ENCODE assay signal across 8 cellular contexts in genomic region chr16:57266531-57267268, GRCh38. TPM values are rescaled to one million over a fixed set of nuclear protein-coding genes. Genes with fewer than 3 reads are reported as not detected.
A peak's percentile ranks its signal among the peaks of the same experiment; 100 is the strongest.
DNase-seq lines count a peak whose midpoint lies in the region; ATAC-seq and TF ChIP-seq lines count a peak whose summit lies in the region.

No MANE protein-coding gene starts in this region.

- H3K4me1 ChIP-seq in CD8-positive, alpha-beta T cell (ENCODE audit: insufficient read depth, low read length) = peaks cover 53% of the 10 kb centered on the region
- H3K4me1 ChIP-seq in SK-N-SH (ENCODE audit: control insufficient read depth in 1 of 2, insufficient read depth in 2 of 2, low read depth in 1 of 2, low read length in 1 of 2) = peaks cover 0 to 41% of the 10 kb centered on the region in 2 experiments; a peak in 2 of 4 replicates
- H3K4me1 ChIP-seq in psoas muscle = no peaks in the 10 kb centered on the region

- CTCF ChIA-PET in CD8-positive, alpha-beta T cell (lab: Charles Lee) = interaction anchor here (0.9 to 1.5 kb wide), 6 partner anchors 12 to 150 kb away, joined by 3 to 4 read pairs (median 3); no protein-coding TSS in a partner anchor
- CTCF ChIA-PET in SK-N-SH (lab: Yijun Ruan, JAX) = interaction anchor here (0.8 to 1.7 kb wide), 4 partner anchors 33 to 182 kb away, joined by 3 to 6 read pairs (median 3); no protein-coding TSS in a partner anchor
- CTCF ChIA-PET in MCF 10A (lab: Yijun Ruan, JAX) = interaction anchor here (0.7 to 1.2 kb wide), 4 partner anchors 9 to 150 kb away, joined by 3 to 6 read pairs (median 4); no protein-coding TSS in a partner anchor

- 54% methylated on average over 6 of the region's 6 CpGs for WGBS in SK-N-SH (ENCODE audit: low lambda C conversion rate)
- 61 to 72% (median 62%) methylated on average over 6 of the region's 6 CpGs for WGBS in psoas muscle, 3 donors

- ATAC-seq in CD8-positive, alpha-beta T cell = peak; percentile 87
- no peak for ATAC-seq in HG03432 (IDR thresholded peaks at IDR 0.05; ENCODE audit: unreplicated experiment)
- ATAC-seq in psoas muscle = no peak

- H3F3A ChIP-seq in SK-N-SH (replicated peaks; ENCODE audit: insufficient read depth) = no peaks in the 10 kb centered on the region

- no peak for TF ChIP-seq EP300 in SK-N-SH (IDR thresholded peaks at IDR 0.05; ENCODE audit: borderline replicate concordance in 1 of 2, low read depth in 1 of 2, low read length in 1 of 2)

- peak overlapping the region; percentile 27 for H3K4me3 Mint-ChIP-seq in CD8-positive, alpha-beta T cell
- peak overlapping the region; percentile 69 for H3K4me3 Mint-ChIP-seq in MCF 10A (ENCODE audit: unreplicated experiment)

- no peaks in the 10 kb centered on the region for H3K9me2 ChIP-seq in SK-N-SH

- no peaks in the 10 kb centered on the region for H3K36me3 Mint-ChIP-seq in CD8-positive, alpha-beta T cell
- no peaks in the 10 kb centered on the region for H3K36me3 Mint-ChIP-seq in MCF 10A (ENCODE audit: insufficient read depth, unreplicated experiment)

- no peaks in the 10 kb centered on the region for H3K27me3 Mint-ChIP-seq in CD8-positive, alpha-beta T cell (ENCODE audit: low read depth)
- no peaks in the 10 kb centered on the region for H3K27me3 Mint-ChIP-seq in MCF 10A (ENCODE audit: insufficient read depth, unreplicated experiment)

- H3K4me1 Mint-ChIP-seq in CD8-positive, alpha-beta T cell (ENCODE audit: low read depth) = peaks cover 42% of the 10 kb centered on the region
- peaks cover 25% of the 10 kb centered on the region for H3K4me1 Mint-ChIP-seq in MCF 10A (ENCODE audit: insufficient read depth, unreplicated experiment)

- DNase-seq in CD8-positive, alpha-beta T cell = peak in 5 of 7 experiments; percentile 25 to 82 (median 55)
- DNase-seq in SK-N-SH (peak; percentile 46), MCF 10A (ENCODE audit: unreplicated experiment) (peak; percentile 37), mucosa of gallbladder (ENCODE audit: low spot score) (peak; percentile 47), foreskin fibroblast (no peak), COR-L47 (lab: John Stamatoyannopoulos, UW) (no peak), psoas muscle (no peak)

- H3K27ac Mint-ChIP-seq in CD8-positive, alpha-beta T cell = peak overlapping the region; percentile 91
- peak overlapping the region; percentile 89 for H3K27ac Mint-ChIP-seq in MCF 10A (ENCODE audit: low read depth, unreplicated experiment)

- H2AFZ ChIP-seq in SK-N-SH (ENCODE audit: low read depth) = peak overlapping the region; percentile 71

- POLR2A ChIA-PET in CD8-positive, alpha-beta T cell (lab: Charles Lee) = interaction anchor here (0.6 to 1.3 kb wide), 7 partner anchors 15 to 405 kb away, joined by 3 to 4 read pairs (median 4); no protein-coding TSS in a partner anchor
- POLR2A ChIA-PET in SK-N-SH (lab: Yijun Ruan, JAX) (interaction anchor here (1.4 kb wide), 1 partner anchor 22 kb away, joined by 4 read pairs; the partner anchor contains the start of gene ARL2BP), MCF 10A (lab: Yijun Ruan, JAX) (interaction anchor here (0.5 to 8.1 kb wide), 18 partner anchors 12 to 405 kb away, joined by 3 to 137 read pairs (median 4); partner anchors contain the start of genes ARL2BP, PSME3IP1 and RSPRY1)

- peak overlapping the region; percentile 22; the same call in 1 of the 2 replicates for H3K9ac ChIP-seq in SK-N-SH

- peak overlapping the region; percentile 52; the same call in 1 of the 2 replicates for H3K4me2 ChIP-seq in SK-N-SH

- peak overlapping the region; percentile 68 for H3K27ac ChIP-seq in CD8-positive, alpha-beta T cell (ENCODE audit: low read depth, low read length)
- H3K27ac ChIP-seq in SK-N-SH (ENCODE audit: low read depth in 2 of 2, low read length in 1 of 2) = peak overlapping the region in 1 of 2 experiments; percentile 57; a peak in 1 of 4 replicates
- H3K27ac ChIP-seq in psoas muscle = no peak overlapping the region

- no peaks in the 10 kb centered on the region for H3K9me3 ChIP-seq in CD8-positive, alpha-beta T cell (ENCODE audit: low read length)
- no peaks in the 10 kb centered on the region for H3K9me3 ChIP-seq in SK-N-SH
- no peaks in the 10 kb centered on the region for H3K9me3 ChIP-seq in psoas muscle

- peak overlapping the region; percentile 17 for H3K4me3 ChIP-seq in CD8-positive, alpha-beta T cell (ENCODE audit: low read depth, low read length)
- H3K4me3 ChIP-seq in SK-N-SH (ENCODE audit: low read depth in 2 of 2, low read length in 1 of 2) (peak overlapping the region in 1 of 2 experiments; percentile 25; a peak in 1 of 4 replicates), foreskin fibroblast (ENCODE audit: low read depth in 1 of 2, low read length in 2 of 2) (no peak overlapping the region), psoas muscle (no peak overlapping the region)

- no peaks in the 10 kb centered on the region for H3K79me2 ChIP-seq in SK-N-SH (ENCODE audit: insufficient read depth)

- TF ChIP-seq CTCF in CD8-positive, alpha-beta T cell (IDR thresholded peaks at IDR 0.05) = no peak
- no peak for TF ChIP-seq CTCF in SK-N-SH (IDR thresholded peaks at IDR 0.05)
- no peak for TF ChIP-seq CTCF in MCF 10A (IDR thresholded peaks at IDR 0.05; ENCODE audit: unreplicated experiment)
- TF ChIP-seq CTCF in foreskin fibroblast (IDR thresholded peaks at IDR 0.05; ENCODE audit: low read depth, low read length) = no peak
- no peak for TF ChIP-seq CTCF in psoas muscle (IDR thresholded peaks at IDR 0.05)

- intact Hi-C loops in CD8-positive, alpha-beta T cell (cut with DNase I, micrococcal nuclease) = loop anchor here (1.0 to 2.0 kb wide), 4 partner anchors 18 to 34 kb away; partner anchors contain the start of genes ARL2BP (in 2 of the 2) and PLLP (in 1 of the 2)
- intact Hi-C loops in MCF 10A (cut with micrococcal nuclease) = no loop called here
- intact Hi-C loops in psoas muscle (cut with DNase I) = no loop called here

- no peaks in the 10 kb centered on the region for H3K9me3 Mint-ChIP-seq in CD8-positive, alpha-beta T cell
- H3K9me3 Mint-ChIP-seq in MCF 10A (ENCODE audit: unreplicated experiment) = no peaks in the 10 kb centered on the region

- no peaks in the 10 kb centered on the region for H3K36me3 ChIP-seq in CD8-positive, alpha-beta T cell (ENCODE audit: insufficient read depth, low read length)
- H3K36me3 ChIP-seq in SK-N-SH (replicated peaks in 1 of 2; ENCODE audit: control insufficient read depth in 1 of 2, insufficient read depth in 2 of 2, low read length in 1 of 2) (no peaks in the 10 kb centered on the region), psoas muscle (ENCODE audit: insufficient read depth in 1 of 2, low read depth in 1 of 2) (no peaks in the 10 kb centered on the region)

- no peaks in the 10 kb centered on the region for H4K20me1 ChIP-seq in SK-N-SH (ENCODE audit: insufficient read depth)

- BruUV-seq in MCF 10A (replicated peaks; lab: Mats Ljungman, UMichigan) = TSS peak; percentile 79

- no peaks in the 10 kb centered on the region for H3K27me3 ChIP-seq in CD8-positive, alpha-beta T cell (ENCODE audit: insufficient read depth, low read length)
- H3K27me3 ChIP-seq in SK-N-SH (ENCODE audit: insufficient read depth) (no peaks in the 10 kb centered on the region), psoas muscle (ENCODE audit: insufficient read depth in 3 of 3, low read length in 2 of 3) (no peaks in the 10 kb centered on the region)

- no peak for TF ChIP-seq RAD21 in SK-N-SH (IDR thresholded peaks at IDR 0.05; ENCODE audit: low read length)

TF ChIP-seq in SK-N-SH, 30 proteins besides CTCF, POLR2A, EP300 and RAD21 (continues in another document):
- TF ChIP-seq CHD2 (IDR thresholded peaks at IDR 0.05; ENCODE audit: low read length, partially characterized antibody) = no peak
- TF ChIP-seq, protein P1, sequence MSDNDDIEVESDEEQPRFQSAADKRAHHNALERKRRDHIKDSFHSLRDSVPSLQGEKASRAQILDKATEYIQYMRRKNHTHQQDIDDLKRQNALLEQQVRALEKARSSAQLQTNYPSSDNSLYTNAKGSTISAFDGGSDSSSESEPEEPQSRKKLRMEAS (IDR thresholded peaks at IDR 0.05; ENCODE audit: low read depth) = no peak
- TF ChIP-seq IRF3 (IDR thresholded peaks at IDR 0.05; ENCODE audit: low read depth, low read length) = no peak
- no peak for TF ChIP-seq ZBTB33 (IDR thresholded peaks at IDR 0.05; ENCODE audit: borderline replicate concordance, low read depth)

RNA-seq across cellular contexts. Expression of gene PLLP, which starts 17.8 kb away (rescaled TPM):
- 1 to 10 TPM in 1 of 2 experiments, under 1 TPM in 1; 0.47 to 1.1 TPM for total RNA-seq in CD8-positive, alpha-beta T cell
- polyA plus RNA-seq in SK-N-SH (2012; rRNA removed) (0.86 and 1.3 TPM in 2 replicates), psoas muscle (1 to 10 TPM; 2.0 to 3.1 (median 2.7) TPM)
- polyA plus RNA-seq in SK-N-SH (2012; cell fraction: cytosol; rRNA removed) = 0.75 and 0.81 TPM in 2 replicates
- polyA plus RNA-seq in SK-N-SH (2012; cell fraction: nucleus; rRNA removed) = 0.31 and 0.58 TPM in 2 replicates
- total RNA-seq in MCF 10A (2022) (3.9 and 6.1 TPM in 2 replicates), mucosa of gallbladder (206 TPM), psoas muscle (1 to 10 TPM in 3 of 4 donors, under 1 TPM in 1; 0.39 to 2.4 (median 1.4) TPM)

RNA-seq across cellular contexts. Expression of gene ARL2BP, which starts 21.6 kb away (rescaled TPM):
- total RNA-seq in CD8-positive, alpha-beta T cell = 10 to 100 TPM; 32.8 to 35.2 TPM
- 61.8 and 70.3 TPM in 2 replicates for polyA plus RNA-seq in SK-N-SH (2012; rRNA removed)
- polyA plus RNA-seq in SK-N-SH (2012; cell fraction: cytosol; rRNA removed) = 75.9 and 83.6 TPM in 2 replicates
- 20.8 and 24.7 TPM in 2 replicates for polyA plus RNA-seq in SK-N-SH (2012; cell fraction: nucleus; rRNA removed)
- 94.4 and 114 TPM in 2 replicates for total RNA-seq in MCF 10A (2022)
- total RNA-seq in mucosa of gallbladder = 46.4 TPM
- total RNA-seq in psoas muscle = 10 to 100 TPM; 25.2 to 39.9 (median 29.2) TPM
- 10 to 100 TPM; 47.9 to 88.3 (median 53.3) TPM for polyA plus RNA-seq in psoas muscle

Comparison
In these comparisons a context has a peak if more than half of its experiments do, and no peak if none do; other contexts are left out.
1. DNase-seq: peak in CD8-positive, alpha-beta T cell (5 of 7), SK-N-SH (single experiment), MCF 10A (single experiment) and mucosa of gallbladder (single experiment); none in foreskin fibroblast (0 of 2), COR-L47 (single experiment) and psoas muscle (0 of 2).
2. RNA of gene PLLP, which starts 17.8 kb away (total RNA-seq): 206 TPM in mucosa of gallbladder (single experiment); 3.9 to 6.1 TPM in MCF 10A, 0.39 to 2.4 TPM in psoas muscle and 0.47 to 1.1 TPM in CD8-positive, alpha-beta T cell; every median in the first group is over 10 times any median in the second.
3. intact Hi-C loops: an anchor here in CD8-positive, alpha-beta T cell (1.0 to 2.0 kb wide); none called in MCF 10A and psoas muscle.